In genomic region chr2:120620025-120620793, GRCh38 we compare ENCODE assay signal across 1 cellular context.
TF ChIP-seq lines count a peak whose summit lies in the region.

No MANE protein-coding gene starts in this region.

TF ChIP-seq in HepG2, 621 proteins besides CTCF, POLR2A, EP300 and RAD21 (continued from another document):
- TF ChIP-seq, protein P1, sequence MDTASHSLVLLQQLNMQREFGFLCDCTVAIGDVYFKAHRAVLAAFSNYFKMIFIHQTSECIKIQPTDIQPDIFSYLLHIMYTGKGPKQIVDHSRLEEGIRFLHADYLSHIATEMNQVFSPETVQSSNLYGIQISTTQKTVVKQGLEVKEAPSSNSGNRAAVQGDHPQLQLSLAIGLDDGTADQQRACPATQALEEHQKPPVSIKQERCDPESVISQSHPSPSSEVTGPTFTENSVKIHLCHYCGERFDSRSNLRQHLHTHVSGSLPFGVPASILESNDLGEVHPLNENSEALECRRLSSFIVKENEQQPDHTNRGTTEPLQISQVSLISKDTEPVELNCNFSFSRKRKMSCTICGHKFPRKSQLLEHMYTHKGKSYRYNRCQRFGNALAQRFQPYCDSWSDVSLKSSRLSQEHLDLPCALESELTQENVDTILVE (CRISPR knock-in tag; IDR thresholded peaks at IDR 0.05) = no peak
- no peak for TF ChIP-seq U2AF1 (optimal IDR thresholded peaks at IDR 0.05; ENCODE audit: low read depth, low read length)
- no peak for TF ChIP-seq ZNF672 (CRISPR knock-in tag; IDR thresholded peaks at IDR 0.05)
- no peak for TF ChIP-seq ELF3 (CRISPR knock-in tag; IDR thresholded peaks at IDR 0.05)
- TF ChIP-seq, protein P2, sequence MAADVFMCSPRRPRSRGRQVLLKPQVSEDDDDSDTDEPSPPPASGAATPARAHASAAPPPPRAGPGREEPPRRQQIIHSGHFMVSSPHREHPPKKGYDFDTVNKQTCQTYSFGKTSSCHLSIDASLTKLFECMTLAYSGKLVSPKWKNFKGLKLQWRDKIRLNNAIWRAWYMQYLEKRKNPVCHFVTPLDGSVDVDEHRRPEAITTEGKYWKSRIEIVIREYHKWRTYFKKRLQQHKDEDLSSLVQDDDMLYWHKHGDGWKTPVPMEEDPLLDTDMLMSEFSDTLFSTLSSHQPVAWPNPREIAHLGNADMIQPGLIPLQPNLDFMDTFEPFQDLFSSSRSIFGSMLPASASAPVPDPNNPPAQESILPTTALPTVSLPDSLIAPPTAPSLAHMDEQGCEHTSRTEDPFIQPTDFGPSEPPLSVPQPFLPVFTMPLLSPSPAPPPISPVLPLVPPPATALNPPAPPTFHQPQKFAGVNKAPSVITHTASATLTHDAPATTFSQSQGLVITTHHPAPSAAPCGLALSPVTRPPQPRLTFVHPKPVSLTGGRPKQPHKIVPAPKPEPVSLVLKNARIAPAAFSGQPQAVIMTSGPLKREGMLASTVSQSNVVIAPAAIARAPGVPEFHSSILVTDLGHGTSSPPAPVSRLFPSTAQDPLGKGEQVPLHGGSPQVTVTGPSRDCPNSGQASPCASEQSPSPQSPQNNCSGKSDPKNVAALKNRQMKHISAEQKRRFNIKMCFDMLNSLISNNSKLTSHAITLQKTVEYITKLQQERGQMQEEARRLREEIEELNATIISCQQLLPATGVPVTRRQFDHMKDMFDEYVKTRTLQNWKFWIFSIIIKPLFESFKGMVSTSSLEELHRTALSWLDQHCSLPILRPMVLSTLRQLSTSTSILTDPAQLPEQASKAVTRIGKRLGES (CRISPR knock-in tag; IDR thresholded peaks at IDR 0.05; ENCODE audit: borderline replicate concordance) = no peak
- no peak for TF ChIP-seq KLF11 (CRISPR knock-in tag; IDR thresholded peaks at IDR 0.05)
- TF ChIP-seq NFIB (CRISPR knock-in tag; IDR thresholded peaks at IDR 0.05; ENCODE audit: borderline replicate concordance) = no peak
- TF ChIP-seq EED (CRISPR knock-in tag; IDR thresholded peaks at IDR 0.05) = no peak
